Comparison of ENCODE assay signal across 17 cellular contexts in the genomic region with DNA sequence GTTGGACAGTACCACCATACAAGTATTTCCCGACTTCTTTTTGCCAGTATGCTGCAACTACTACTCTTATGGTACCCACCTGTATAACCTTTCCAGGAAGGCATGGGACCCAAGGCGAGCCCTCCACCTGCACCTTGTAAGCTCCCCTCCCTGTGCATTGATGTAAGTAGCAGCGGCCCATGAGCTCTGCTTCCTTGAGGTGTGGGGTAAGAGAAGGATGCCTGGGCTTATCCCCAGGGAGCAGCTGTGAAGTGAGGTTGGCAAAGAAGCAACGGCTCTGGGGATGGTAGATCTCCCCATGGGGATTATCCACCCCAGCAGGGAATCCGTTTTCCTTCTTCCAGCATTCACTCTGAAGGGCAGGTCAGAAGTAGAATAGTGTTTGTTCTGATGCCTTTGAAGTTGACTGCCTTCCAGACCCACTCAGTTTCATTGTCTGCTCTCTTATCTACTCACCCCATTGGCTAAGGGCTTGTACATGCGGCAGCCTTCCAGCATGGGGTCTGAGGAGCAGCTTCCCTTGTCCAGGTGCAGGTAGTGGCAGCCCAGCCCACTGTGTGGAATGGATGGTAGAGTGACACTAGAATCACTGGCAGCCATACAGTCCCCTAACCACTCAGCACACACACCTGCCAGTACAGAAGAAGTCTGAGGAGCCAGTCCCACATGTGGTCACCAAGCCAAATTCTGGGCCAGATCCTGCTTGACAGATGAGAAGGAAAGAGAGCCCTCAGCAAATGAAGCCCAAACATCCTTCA. TPM values are rescaled to one million over a fixed set of nuclear protein-coding genes. Genes with fewer than 3 reads are reported as not detected.
"Had no signal": no experiment of that assay in that cellular context is flagged by ENCODE, and none has a peak within 500 bp of the region (broad histone marks: within the 10 kb centered on the region; RNA-seq: fewer than 3 reads in every experiment).

No MANE protein-coding gene starts in this region.

- DNase-seq: activated CD4-positive, alpha-beta T cell treated with anti-CD3 and anti-CD28 coated beads, Interleukin-2, amount 50 U/mL, for 4 hours; activated CD8-positive, alpha-beta memory T cell treated with anti-CD3 and anti-CD28 coated beads, Interleukin-2, amount 10 ng/mL, durations not matched to agents 7 days and 5 days; activated gamma-delta T cell treated with Interleukin-2 at 50 U/mL for 16 hours; activated naive CD8-positive, alpha-beta T cell treated with anti-CD3 and anti-CD28 coated beads for 36 hours; activated T-cell treated with anti-CD3 and anti-CD28 coated beads, Interleukin-2, amount 50 U/mL, for 48 hours; brain microvascular endothelial cell; dermis blood vessel endothelial cell; esophagus squamous epithelium; foreskin fibroblast; immature natural killer cell; naive B cell; right cardiac atrium; stimulated activated CD4-positive, alpha-beta T cell treated with anti-CD3 and anti-CD28 coated beads, Interleukin-2, amount 100 ng/mL, for 24 hours; stimulated activated naive B cell treated with anti-CD40 and anti-IgM and Interleukin-4, amounts not matched to agents 10 μg/mL and 1 μg/mL and 100 μg/mL, for 72 hours had no signal

- H3K9me3 ChIP-seq: esophagus squamous epithelium had no signal

- H3K4me3 ChIP-seq: esophagus squamous epithelium, lung had no signal

- H3K27ac ChIP-seq: brain microvascular endothelial cell, esophagus squamous epithelium had no signal

- H3K27me3 ChIP-seq: brain microvascular endothelial cell, esophagus squamous epithelium had no signal

- ATAC-seq: activated CD4-positive, CD25-positive, alpha-beta regulatory T cell treated with anti-CD3 and anti-CD28 coated beads, Interleukin-2, amount 50 U/mL, for 24 hours; activated CD8-positive, alpha-beta memory T cell treated with anti-CD3 and anti-CD28 coated beads, Interleukin-2, amount 10 ng/mL, durations not matched to agents 7 days and 5 days; right cardiac atrium; stimulated activated naive B cell treated with anti-CD40 and anti-IgM and Interleukin-4, amounts not matched to agents 10 μg/mL and 1 μg/mL and 100 μg/mL, for 72 hours had no signal

RNA-seq across cellular contexts. Expression of a gene that starts 3.4 kb away (rescaled TPM):
- total RNA-seq: activated CD8-positive, alpha-beta memory T cell treated with anti-CD3 and anti-CD28 coated beads, Interleukin-2, amount 10 ng/mL, durations not matched to agents 7 days and 5 days; activated naive CD8-positive, alpha-beta T cell treated with anti-CD3 and anti-CD28 coated beads for 36 hours; dermis blood vessel endothelial cell; lung; progenitor cell of endocrine pancreas; right cardiac atrium had no signal

RNA-seq across cellular contexts. Expression of a gene that starts 17.7 kb away (rescaled TPM):
- total RNA-seq: dermis blood vessel endothelial cell, esophagus squamous epithelium, progenitor cell of endocrine pancreas, right cardiac atrium had no signal
